In the genomic region with DNA sequence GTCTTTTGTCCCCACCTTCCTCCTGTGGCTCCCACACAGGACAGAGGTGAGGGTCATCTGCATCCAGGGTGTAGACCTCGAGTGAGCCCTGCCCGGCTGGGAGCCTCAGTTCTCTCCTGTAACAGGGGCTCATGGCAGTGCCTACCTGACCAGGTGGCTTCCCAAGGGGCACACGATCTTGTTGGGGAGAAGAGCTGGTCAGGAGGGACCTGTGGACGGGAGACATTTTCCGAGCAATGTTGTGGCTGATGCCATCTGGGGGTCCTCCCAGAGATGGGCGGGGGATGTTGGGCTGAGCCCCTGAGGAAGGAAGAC, we compare ENCODE assay signal across 9 cellular contexts.
"Had no signal": no experiment of that assay in that cellular context is flagged by ENCODE, and none has a peak within 500 bp of the region (broad histone marks: within the 10 kb centered on the region; RNA-seq: fewer than 3 reads in every experiment).

No MANE protein-coding gene starts in this region.

- H3K9me3 ChIP-seq: right atrium auricular region, testis had no signal

- H3K36me3 ChIP-seq: right atrium auricular region had no signal

- FAIRE-seq: endometrium, small intestine had no signal

- ATAC-seq: left lobe of liver; naive thymus-derived CD8-positive, alpha-beta T cell had no signal

- H3K4me3 ChIP-seq: right atrium auricular region, testis had no signal

- H3K27me3 ChIP-seq: right atrium auricular region, testis had no signal

- H3K27ac ChIP-seq: right atrium auricular region, testis had no signal

- DNase-seq: activated CD4-positive, alpha-beta T cell treated with anti-CD3 and anti-CD28 coated beads, Interleukin-2, amount 10 ng/mL, durations not matched to agents 7 days and 5 days; activated naive CD4-positive, alpha-beta T cell treated with Interleukin-2 at 50 U/mL for 16 hours; islet precursor cell; naive thymus-derived CD8-positive, alpha-beta T cell had no signal

- H3K4me1 ChIP-seq: right atrium auricular region had no signal
